Comparison of ENCODE assay signal across 15 cellular contexts in the genomic region with DNA sequence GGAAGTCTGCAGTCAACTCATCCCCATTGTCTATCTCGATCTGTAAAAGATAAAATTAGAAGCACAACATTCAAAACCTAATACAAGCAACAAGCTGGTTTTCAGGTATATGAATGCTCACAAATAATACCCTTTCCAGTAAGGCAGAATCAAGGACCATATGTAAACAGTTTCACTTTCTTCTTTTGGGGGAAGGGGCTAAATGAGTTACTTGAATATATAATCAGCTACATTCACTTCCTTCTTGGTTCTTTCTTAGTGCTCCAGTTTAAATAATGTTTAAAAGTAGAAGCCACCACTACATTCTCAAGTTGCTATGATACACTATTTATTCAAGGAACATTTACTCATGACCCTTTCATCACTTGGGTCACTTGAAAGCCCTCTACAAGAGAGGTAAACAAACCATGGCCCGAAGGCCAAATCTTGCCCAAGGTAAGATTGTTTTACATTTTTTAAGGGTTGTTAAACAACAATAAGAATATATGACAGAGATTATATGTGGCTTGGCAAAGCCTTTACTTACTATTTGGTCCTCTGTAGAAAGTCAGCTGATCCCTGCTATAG. TPM values are rescaled to one million over a fixed set of nuclear protein-coding genes. Genes with fewer than 3 reads are reported as not detected.
DNase-seq lines count a peak whose midpoint lies in the region; ATAC-seq and TF ChIP-seq lines count a peak whose summit lies in the region.
"Had no signal": no experiment of that assay in that cellular context is flagged by ENCODE, and none has a peak within 500 bp of the region (broad histone marks: within the 10 kb centered on the region; RNA-seq: fewer than 3 reads in every experiment).

No MANE protein-coding gene starts in this region.

- POLR2A ChIA-PET in HEK293 (lab: Yijun Ruan, JAX) = interaction anchor here (1.3 kb wide), 1 partner anchor 10 kb away, joined by 3 read pairs; no protein-coding TSS in a partner anchor

- H3K27ac ChIP-seq in HEK293 (ENCODE audit: extremely low read depth, low read depth, low read length) (no peak overlapping the region), right lobe of liver (no peak overlapping the region)
- H3K27ac ChIP-seq: parathyroid adenoma had no signal

- intact Hi-C loops in right lobe of liver (cut with DNase I) = no loop called here

- TF ChIP-seq POLR2A in right lobe of liver (IDR thresholded peaks at IDR 0.05) = no peak

- H3K4me3 ChIP-seq in HEK293 (ENCODE audit: low read depth, low read length) (no peak overlapping the region), right lobe of liver (no peak overlapping the region), MG63 (no peak overlapping the region)

- H3K36me3 ChIP-seq in HEK293 (ENCODE audit: control insufficient read depth in 2 of 2, insufficient read depth in 1 of 2, low read length in 2 of 2) = peaks cover 42 to 51% of the 10 kb centered on the region in 2 experiments
- peaks cover 4 to 58% (median 27%) of the 10 kb centered on the region in 4 donors for H3K36me3 ChIP-seq in right lobe of liver
- peaks cover 63% of the 10 kb centered on the region for H3K36me3 ChIP-seq in MG63

- TF ChIP-seq CTCF in HEK293 (tag by site-specific recombination; IDR thresholded peaks at IDR 0.05) (no peak), right lobe of liver (IDR thresholded peaks at IDR 0.05) (no peak)

- H3K9me3 ChIP-seq in HEK293 (ENCODE audit: control insufficient read depth, insufficient read depth, low read depth, low read length) (no peaks in the 10 kb centered on the region), right lobe of liver (no peaks in the 10 kb centered on the region), MG63 (no peaks in the 10 kb centered on the region)

- CTCF ChIA-PET in HEK293 (lab: Yijun Ruan, JAX) = interaction anchor here (1.0 kb wide), 1 partner anchor 30 kb away, joined by 4 read pairs; no protein-coding TSS in a partner anchor

- 40% methylated on average over 2 of the region's 2 CpGs for WGBS in right lobe of liver (ENCODE audit: insufficient coverage, low coverage, low lambda C conversion rate, missing lambda C conversion rate)

- peak in 3 of 4 donors; percentile 36 to 55 (median 47) for ATAC-seq in right lobe of liver
- ATAC-seq: activated CD4-positive, CD25-positive, alpha-beta regulatory T cell treated with anti-CD3 and anti-CD28 coated beads, Interleukin-2, amount 50 U/mL, for 24 hours; HCT116 had no signal

- H3K27me3 ChIP-seq in right lobe of liver = no peaks in the 10 kb centered on the region
- no peaks in the 10 kb centered on the region for H3K27me3 ChIP-seq in MG63

- H3K4me1 ChIP-seq in HEK293 (ENCODE audit: control insufficient read depth, insufficient read depth, low read length) = peaks cover 21% of the 10 kb centered on the region
- peaks cover 0 to 6% (median 0%) of the 10 kb centered on the region in 4 donors for H3K4me1 ChIP-seq in right lobe of liver

- peak; percentile 85 for DNase-seq in DMS53 (lab: John Stamatoyannopoulos, UW)
- peak; percentile 25 for DNase-seq in NOMO-1 treated with dmso at 0.1 percent for 144 hours (lab: John Stamatoyannopoulos, UW; ENCODE audit: unreplicated experiment)
- DNase-seq in right lobe of liver = no peak
- DNase-seq in epidermal melanocyte (ENCODE audit: insufficient read length, low spot score) = no peak
- no peak for DNase-seq in MG63
- no peak for DNase-seq in activated effector memory CD4-positive, alpha-beta T cell treated with Interleukin-2 at 50 U/mL for 16 hours
- DNase-seq: amygdala; C1 segment of cervical spinal cord; NCI-H1930; NCI-H748 treated with DMSO at 0.1 percent for 48 hours; stimulated activated naive CD4-positive, alpha-beta T cell treated with Interleukin-2 at 50 U/mL for 16 hours had no signal

TF ChIP-seq in HEK293, 187 proteins besides CTCF, POLR2A, EP300 and RAD21 (continues in another document):
- TF ChIP-seq GFI1B (tag by site-specific recombination; IDR thresholded peaks at IDR 0.05) (no peak), ZNF677 (tag by site-specific recombination; IDR thresholded peaks at IDR 0.05) (no peak), ZNF518A (tag by site-specific recombination; conservative IDR thresholded peaks at IDR 0.05; ENCODE audit: low read depth) (no peak), ZFP37 (tag by site-specific recombination; IDR thresholded peaks at IDR 0.05) (no peak), ZBTB17 (tag by site-specific recombination; IDR thresholded peaks at IDR 0.05) (no peak), ZNF521 (tag by site-specific recombination; IDR thresholded peaks at IDR 0.05) (no peak), TCF7L2 (IDR thresholded peaks at IDR 0.05; ENCODE audit: borderline replicate concordance, low read depth, low read length) (peak; percentile 60), FEZF1 (tag by site-specific recombination; IDR thresholded peaks at IDR 0.05) (peak; percentile 34; the same call in 1 of the 2 replicates), ZNF391 (tag by site-specific recombination; IDR thresholded peaks at IDR 0.05; ENCODE audit: borderline replicate concordance, low read depth) (no peak), ZNF146 (tag by site-specific recombination; IDR thresholded peaks at IDR 0.05) (no peak), IKZF3 (tag by site-specific recombination; IDR thresholded peaks at IDR 0.05) (no peak), ZNF623 (tag by site-specific recombination; IDR thresholded peaks at IDR 0.05) (no peak), ZNF202 (tag by site-specific recombination; IDR thresholded peaks at IDR 0.05; ENCODE audit: borderline replicate concordance) (no peak), REPIN1 (tag by site-specific recombination; IDR thresholded peaks at IDR 0.05; ENCODE audit: low read depth) (no peak), ZNF843 (tag by site-specific recombination; IDR thresholded peaks at IDR 0.05) (0 out of 2 replicates have a peak, but pooled peaks have one; percentile 23), YY1 (tag by site-specific recombination; IDR thresholded peaks at IDR 0.05) (no peak), YY2 (tag by site-specific recombination; IDR thresholded peaks at IDR 0.05) (no peak)
- TF ChIP-seq, protein P1, sequence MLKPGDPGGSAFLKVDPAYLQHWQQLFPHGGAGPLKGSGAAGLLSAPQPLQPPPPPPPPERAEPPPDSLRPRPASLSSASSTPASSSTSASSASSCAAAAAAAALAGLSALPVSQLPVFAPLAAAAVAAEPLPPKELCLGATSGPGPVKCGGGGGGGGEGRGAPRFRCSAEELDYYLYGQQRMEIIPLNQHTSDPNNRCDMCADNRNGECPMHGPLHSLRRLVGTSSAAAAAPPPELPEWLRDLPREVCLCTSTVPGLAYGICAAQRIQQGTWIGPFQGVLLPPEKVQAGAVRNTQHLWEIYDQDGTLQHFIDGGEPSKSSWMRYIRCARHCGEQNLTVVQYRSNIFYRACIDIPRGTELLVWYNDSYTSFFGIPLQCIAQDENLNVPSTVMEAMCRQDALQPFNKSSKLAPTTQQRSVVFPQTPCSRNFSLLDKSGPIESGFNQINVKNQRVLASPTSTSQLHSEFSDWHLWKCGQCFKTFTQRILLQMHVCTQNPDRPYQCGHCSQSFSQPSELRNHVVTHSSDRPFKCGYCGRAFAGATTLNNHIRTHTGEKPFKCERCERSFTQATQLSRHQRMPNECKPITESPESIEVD (tag by site-specific recombination; IDR thresholded peaks at IDR 0.05) = peak; percentile 70

RNA-seq across cellular contexts. Expression of gene TWF1, which starts 10.3 kb away (rescaled TPM):
- total RNA-seq in right lobe of liver = 10 to 100 TPM; 28.6 to 52.9 (median 43.5) TPM
- total RNA-seq in MG63 (2014; rRNA removed; shearing (Covaris generic); ENCODE audit: low replicate concordance) = 160 and 297 TPM in 2 replicates

RNA-seq across cellular contexts. Expression of gene IRAK4, which starts 37.0 kb away (rescaled TPM):
- total RNA-seq in right lobe of liver = 10 to 100 TPM in 2 of 6 experiments, 1 to 10 TPM in 4; 6.5 to 16.0 (median 9.3) TPM
- 13.6 and 25.9 TPM in 2 replicates for total RNA-seq in MG63 (2014; rRNA removed; shearing (Covaris generic); ENCODE audit: low replicate concordance)

RNA-seq across cellular contexts. Expression of gene PUS7L, which starts 37.2 kb away (rescaled TPM):
- 1 to 10 TPM; 3.9 to 9.1 (median 5.0) TPM for total RNA-seq in right lobe of liver
- total RNA-seq in MG63 (2014; rRNA removed; shearing (Covaris generic); ENCODE audit: low replicate concordance) = 19.1 and 24.3 TPM in 2 replicates

RNA-seq across cellular contexts. Expression of gene TMEM117, which starts 40.1 kb away (rescaled TPM):
- 10 to 100 TPM in 1 of 6 experiments, 1 to 10 TPM in 5; 2.4 to 15.3 (median 3.1) TPM for total RNA-seq in right lobe of liver
- 4.3 and 12.0 TPM in 2 replicates for total RNA-seq in MG63 (2014; rRNA removed; shearing (Covaris generic); ENCODE audit: low replicate concordance)

Comparison
In these comparisons a context has a peak if more than half of its experiments do, and no peak if none do; other contexts are left out.
1. DNase-seq: peak in DMS53 (single experiment) and NOMO-1 treated with dmso at 0.1 percent for 144 hours (single experiment); none in right lobe of liver (0 of 3), epidermal melanocyte (single experiment), MG63 (single experiment) and activated effector memory CD4-positive, alpha-beta T cell treated with Interleukin-2 at 50 U/mL for 16 hours (single experiment).